Comparison of ENCODE assay signal across 15 cellular contexts in genomic region chr11:121581607-121582006, GRCh38.
DNase-seq lines count a peak whose midpoint lies in the region; ATAC-seq and TF ChIP-seq lines count a peak whose summit lies in the region.
"Had no signal": no experiment of that assay in that cellular context is flagged by ENCODE, and none has a peak within 500 bp of the region (broad histone marks: within the 10 kb centered on the region; RNA-seq: fewer than 3 reads in every experiment).

No MANE protein-coding gene starts in this region.

- ATAC-seq in GM21529 (IDR thresholded peaks at IDR 0.05; ENCODE audit: unreplicated experiment): no peak
- ATAC-seq: left lung, Right ventricle myocardium inferior, WTC11 had no signal

- H3K9me3 ChIP-seq in mammary epithelial cell (replicated peaks; ENCODE audit: insufficient read depth, low read length) (no peaks in the 10 kb centered on the region), OCI-LY7 (ENCODE audit: low read length) (no peaks in the 10 kb centered on the region)
- H3K9me3 ChIP-seq: HAP-1, left lung had no signal

- H2AFZ ChIP-seq in mammary epithelial cell (ENCODE audit: low read depth, low read length) (no peak overlapping the region), OCI-LY7 (ENCODE audit: low read length) (no peak overlapping the region)

- H3K36me3 Mint-ChIP-seq in MCF 10A (ENCODE audit: insufficient read depth, unreplicated experiment): no peaks in the 10 kb centered on the region
- H3K36me3 Mint-ChIP-seq in type B pancreatic cell: peaks cover 47% of the 10 kb centered on the region

- in situ Hi-C loops in mammary epithelial cell (cut with MboI; ENCODE audit: low sequenced_read_pairs in 2 of 2): no loop called here

- H3K4me3 ChIP-seq in mammary epithelial cell (replicated peaks in 1 of 3; ENCODE audit: insufficient read depth in 1 of 3, low read depth in 2 of 3, low read length in 3 of 3) (no peak overlapping the region), OCI-LY7 (ENCODE audit: low read depth, low read length, poor library complexity, severe bottlenecking) (no peak overlapping the region)
- H3K4me3 ChIP-seq: HAP-1, left lung had no signal

- H3K27ac ChIP-seq in mammary epithelial cell (ENCODE audit: insufficient read depth, low read depth, low read length) (no peak overlapping the region), OCI-LY7 (ENCODE audit: low read depth, low read length, poor library complexity, severe bottlenecking) (peak overlapping the region; percentile 54), angular gyrus (ENCODE audit: low read depth, low read length) (peak overlapping the region; percentile 29)
- H3K27ac ChIP-seq: left lung had no signal

- TF ChIP-seq CTCF in mammary epithelial cell (conservative IDR thresholded peaks at IDR 0.05 in 1 of 2, IDR thresholded peaks at IDR 0.05 in 1 of 2; ENCODE audit: extremely low read depth in 1 of 2, insufficient read depth in 1 of 2, low read depth in 1 of 2, low read length in 2 of 2) (no peak), MCF 10A (IDR thresholded peaks at IDR 0.05; ENCODE audit: unreplicated experiment) (no peak), OCI-LY7 (conservative IDR thresholded peaks at IDR 0.05; ENCODE audit: low read length) (no peak), type B pancreatic cell (conservative IDR thresholded peaks at IDR 0.05) (no peak)

- H3K9me2 ChIP-seq in OCI-LY7 (ENCODE audit: insufficient read depth, low read length): no peaks in the 10 kb centered on the region

- H3K27ac Mint-ChIP-seq in MCF 10A (ENCODE audit: low read depth, unreplicated experiment) (no peak overlapping the region), type B pancreatic cell (no peak overlapping the region)
- H3K27ac Mint-ChIP-seq: WTC11 had no signal

- no peak overlapping the region for H3K9ac ChIP-seq in mammary epithelial cell (ENCODE audit: insufficient read depth, low read length)

- H3K4me3 Mint-ChIP-seq in MCF 10A (ENCODE audit: unreplicated experiment) (no peak overlapping the region), type B pancreatic cell (no peak overlapping the region)
- H3K4me3 Mint-ChIP-seq: WTC11 had no signal

- H3K79me2 ChIP-seq in mammary epithelial cell (ENCODE audit: insufficient read depth, low read length) (no peaks in the 10 kb centered on the region), OCI-LY7 (ENCODE audit: insufficient read depth, low read depth, low read length) (peaks cover 9% of the 10 kb centered on the region; the same call in 1 of the 2 replicates)

- intact Hi-C loops in mammary epithelial cell (cut with micrococcal nuclease): no loop called here
- intact Hi-C loops in MCF 10A (cut with micrococcal nuclease): no loop called here
- intact Hi-C loops in OCI-LY7 (cut with micrococcal nuclease; ENCODE audit: unreplicated experiment): no loop called here

- dilution Hi-C loops in mammary epithelial cell (cut with HindIII; ENCODE audit: low sequenced_read_pairs): no loop called here

- WGBS in mammary epithelial cell (ENCODE audit: low coverage, missing lambda C conversion rate): 98% methylated on average over 4 of the region's 4 CpGs

- H3K36me3 ChIP-seq in mammary epithelial cell (ENCODE audit: insufficient read depth, low read length): peaks cover 16% of the 10 kb centered on the region
- peaks cover 100% of the 10 kb centered on the region for H3K36me3 ChIP-seq in OCI-LY7 (ENCODE audit: insufficient read depth, low read length)
- H3K36me3 ChIP-seq: HAP-1 had no signal

- POLR2A ChIA-PET in MCF 10A (lab: Yijun Ruan, JAX): no interaction called here
- POLR2A ChIA-PET in OCI-LY7 (lab: Charles Lee): interaction anchor here (2.8 kb wide), 1 partner anchor 11 kb away, joined by 21 read pairs; no protein-coding TSS in a partner anchor

- DNase-seq in mammary epithelial cell (no peak), MCF 10A (ENCODE audit: unreplicated experiment) (no peak), OCI-LY7 (ENCODE audit: low spot score) (no peak), type B pancreatic cell (ENCODE audit: extremely low spot score, unreplicated experiment) (no peak)
- no peak for DNase-seq in stimulated activated CD4-positive, alpha-beta T cell treated with anti-CD3 and anti-CD28 coated beads, Interleukin-2, amount 100 ng/mL, for 48 hours
- DNase-seq: effector CD8-positive, alpha-beta T cell; IMR-90; left lung; stimulated activated CD4-positive, alpha-beta T cell treated with anti-CD3 and anti-CD28 coated beads, Interleukin-15, amount 100 ng/mL, for 24 hours; stimulated activated naive CD4-positive, alpha-beta T cell had no signal

- no peaks in the 10 kb centered on the region for H4K20me1 ChIP-seq in mammary epithelial cell (ENCODE audit: insufficient read depth, low read length)
- no peaks in the 10 kb centered on the region for H4K20me1 ChIP-seq in OCI-LY7 (ENCODE audit: insufficient read depth, low read length)

- H3K4me2 ChIP-seq in mammary epithelial cell (ENCODE audit: insufficient read depth, low read depth, low read length) (no peak overlapping the region), OCI-LY7 (ENCODE audit: low read length) (no peak overlapping the region)

- TSS peak; percentile 8 for BruUV-seq in mammary epithelial cell (replicated peaks; lab: Mats Ljungman, UMichigan)
- BruUV-seq in MCF 10A (replicated peaks; lab: Mats Ljungman, UMichigan): no TSS peak
- no TSS peak for BruUV-seq in OCI-LY7 (replicated peaks; lab: Mats Ljungman, UMichigan)

- no peaks in the 10 kb centered on the region for H3K4me1 ChIP-seq in mammary epithelial cell (ENCODE audit: insufficient read depth, low read length)
- H3K4me1 ChIP-seq in OCI-LY7 (ENCODE audit: insufficient read depth, low read length, poor library complexity, severe bottlenecking): peaks cover 7% of the 10 kb centered on the region
- H3K4me1 ChIP-seq: HAP-1 had no signal

- H3K4me1 Mint-ChIP-seq in MCF 10A (ENCODE audit: insufficient read depth, unreplicated experiment): peaks cover 7% of the 10 kb centered on the region
- H3K4me1 Mint-ChIP-seq in type B pancreatic cell (ENCODE audit: unreplicated experiment): peaks cover 21% of the 10 kb centered on the region
- H3K4me1 Mint-ChIP-seq: WTC11 had no signal

- CTCF ChIA-PET in mammary epithelial cell (lab: Charles Lee; ENCODE audit: low non-redundant PET) (no interaction called here), MCF 10A (lab: Yijun Ruan, JAX) (interaction anchor here (0.6 to 0.7 kb wide), 2 partner anchors 54 to 924 kb away, joined by 3 to 4 read pairs; no protein-coding TSS in a partner anchor), OCI-LY7 (lab: Charles Lee; ENCODE audit: unreplicated experiment) (no interaction called here)

- H3K9me3 Mint-ChIP-seq in MCF 10A (ENCODE audit: unreplicated experiment) (peaks cover 10% of the 10 kb centered on the region), type B pancreatic cell (peaks cover 6% of the 10 kb centered on the region)

- no peaks in the 10 kb centered on the region for H3K27me3 Mint-ChIP-seq in MCF 10A (ENCODE audit: insufficient read depth, unreplicated experiment)
- no peaks in the 10 kb centered on the region for H3K27me3 Mint-ChIP-seq in type B pancreatic cell

- H3K27me3 ChIP-seq in mammary epithelial cell (ENCODE audit: insufficient read depth, low read length): no peaks in the 10 kb centered on the region
- H3K27me3 ChIP-seq: left lung had no signal
